ENCODE assay signal across 22 cellular contexts in the genomic region with DNA sequence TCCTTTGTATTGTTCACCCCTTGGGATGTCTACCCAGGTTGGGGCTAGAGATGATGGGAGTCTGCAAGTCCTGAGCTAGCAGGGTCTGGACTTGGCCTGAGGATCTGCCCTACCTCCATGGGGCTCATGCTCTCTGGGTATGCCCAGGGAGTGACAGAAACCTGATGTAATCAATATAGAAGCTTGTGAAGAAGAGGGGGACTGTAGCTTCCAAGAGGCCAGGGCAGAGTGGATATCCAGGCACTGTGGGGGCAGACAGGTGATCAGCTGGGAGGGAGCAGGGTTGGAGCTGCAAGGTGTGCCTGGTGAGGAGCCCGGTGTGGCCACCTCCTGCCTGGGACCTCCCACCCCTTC.
DNase-seq lines count a peak whose midpoint lies in the region; ATAC-seq and TF ChIP-seq lines count a peak whose summit lies in the region.
"Had no signal": no experiment of that assay in that cellular context is flagged by ENCODE, and none has a peak within 500 bp of the region (broad histone marks: within the 10 kb centered on the region; RNA-seq: fewer than 3 reads in every experiment).

No MANE protein-coding gene starts in this region.

- H3K36me3 ChIP-seq in IMR-90 (ENCODE audit: control insufficient read depth, insufficient read depth, low read length): peaks cover 35% of the 10 kb centered on the region

- intact Hi-C loops in IMR-90 (cut with micrococcal nuclease): no loop called here

- no TSS peak for BruUV-seq in IMR-90 (replicated peaks; lab: Mats Ljungman, UMichigan)

- H4K8ac ChIP-seq in IMR-90 (ENCODE audit: low read depth in 2 of 2, low read length in 2 of 2): no peak overlapping the region

- TF ChIP-seq POLR2A in IMR-90 (IDR thresholded peaks at IDR 0.05; ENCODE audit: low read depth, low read length): no peak

- dilution Hi-C loops in IMR-90 (cut with HindIII; ENCODE audit: low sequenced_read_pairs, unreplicated experiment): no loop called here

- no peak overlapping the region for H3K23ac ChIP-seq in IMR-90 (ENCODE audit: low read depth, low read length)

- H3K4me2 ChIP-seq in IMR-90 (ENCODE audit: low read depth, low read length): no peak overlapping the region
- H3K4me2 ChIP-seq: A549 had no signal

- H3K27ac Mint-ChIP-seq in activated naive CD4-positive, alpha-beta T cell treated with anti-CD3 and anti-CD28 coated beads, Interleukin-2, amount 10 ng/mL, durations not matched to agents 7 days and 5 days: peak overlapping the region; percentile 86
- peak overlapping the region; percentile 85 for H3K27ac Mint-ChIP-seq in activated T-helper 17 cell treated with anti-CD3 and anti-CD28 coated beads, Interleukin-2, amount 50 U/mL, for 72 hours
- peak overlapping the region; percentile 78 for H3K27ac Mint-ChIP-seq in neural crest cell (ENCODE audit: unreplicated experiment)
- H3K27ac Mint-ChIP-seq: B cell, CD14-positive monocyte had no signal

- CTCF ChIA-PET in activated naive CD4-positive, alpha-beta T cell treated with anti-CD3 and anti-CD28 coated beads, Interleukin-2, amount 10 ng/mL, durations not matched to agents 7 days and 5 days (lab: Charles Lee): interaction anchor here (0.5 to 0.9 kb wide), 4 partner anchors 13 to 785 kb away, joined by 3 to 4 read pairs (median 3); no protein-coding TSS in a partner anchor
- CTCF ChIA-PET in IMR-90 (lab: Yijun Ruan, JAX): no interaction called here

- H3K4me1 ChIP-seq in IMR-90 (ENCODE audit: control insufficient read depth, insufficient read depth, low read length): no peaks in the 10 kb centered on the region
- H3K4me1 ChIP-seq: A549 had no signal

- H3K4ac ChIP-seq in IMR-90 (ENCODE audit: low read depth, low read length): no peak overlapping the region

- H3K9me3 Mint-ChIP-seq in activated naive CD4-positive, alpha-beta T cell treated with anti-CD3 and anti-CD28 coated beads, Interleukin-2, amount 10 ng/mL, durations not matched to agents 7 days and 5 days: no peaks in the 10 kb centered on the region
- no peaks in the 10 kb centered on the region for H3K9me3 Mint-ChIP-seq in activated T-helper 17 cell treated with anti-CD3 and anti-CD28 coated beads, Interleukin-2, amount 50 U/mL, for 72 hours
- H3K9me3 Mint-ChIP-seq in neural crest cell: peaks cover 3% of the 10 kb centered on the region
- H3K9me3 Mint-ChIP-seq: CD14-positive monocyte had no signal

- H3K79me1 ChIP-seq in IMR-90 (ENCODE audit: low read depth in 1 of 2, low read length in 2 of 2): peaks cover 56 to 91% of the 10 kb centered on the region in 2 experiments

- peaks cover 34% of the 10 kb centered on the region for H3K4me1 Mint-ChIP-seq in activated naive CD4-positive, alpha-beta T cell treated with anti-CD3 and anti-CD28 coated beads, Interleukin-2, amount 10 ng/mL, durations not matched to agents 7 days and 5 days
- peaks cover 7% of the 10 kb centered on the region for H3K4me1 Mint-ChIP-seq in activated T-helper 17 cell treated with anti-CD3 and anti-CD28 coated beads, Interleukin-2, amount 50 U/mL, for 72 hours
- H3K4me1 Mint-ChIP-seq in neural crest cell: peaks cover 16% of the 10 kb centered on the region

- H3K9ac ChIP-seq in IMR-90 (ENCODE audit: low read depth, low read length): no peak overlapping the region

- POLR2A ChIA-PET in IMR-90 (lab: Charles Lee; ENCODE audit: unreplicated experiment): no interaction called here

- in situ Hi-C loops in IMR-90 (cut with MboI; ENCODE audit: low sequenced_read_pairs): no loop called here

- no peak for DNase-seq in activated naive CD4-positive, alpha-beta T cell treated with anti-CD3 and anti-CD28 coated beads, Interleukin-2, amount 10 ng/mL, durations not matched to agents 7 days and 5 days
- no peak for DNase-seq in activated naive CD4-positive, alpha-beta T cell treated with Interleukin-2 at 50 U/mL for 16 hours
- DNase-seq in IMR-90: no peak
- DNase-seq in neural crest cell (ENCODE audit: low read depth, low spot score): no peak
- DNase-seq in NOMO-1 treated with DMSO at 0.1 percent for 48 hours (lab: John Stamatoyannopoulos, UW; ENCODE audit: unreplicated experiment): no peak
- no peak for DNase-seq in COR-L47 (lab: John Stamatoyannopoulos, UW)
- DNase-seq: EL, GF-D8, MM.1S, NCI-H1092, NCI-H1436, NCI-H187 treated with DMSO at 0.1 percent for 48 hours, NCI-H2107, NCI-H446 treated with DMSO at 0.1 percent for 48 hours, NCI-H526 treated with DMSO at 0.1 percent for 48 hours had no signal

- H4K5ac ChIP-seq in IMR-90 (ENCODE audit: low read depth, low read length): no peak overlapping the region

- H2BK120ac ChIP-seq in IMR-90 (ENCODE audit: low read depth, low read length): no peak overlapping the region

- no peak overlapping the region for H2AK9ac ChIP-seq in IMR-90 (replicated peaks; ENCODE audit: low read depth, low read length, poor library complexity)

- TF ChIP-seq RAD21 in IMR-90 (IDR thresholded peaks at IDR 0.05; ENCODE audit: low read length): no peak

- no peak overlapping the region for H2BK5ac ChIP-seq in IMR-90 (ENCODE audit: low read depth, low read length, poor library complexity, severe bottlenecking)

- no peak for ATAC-seq in IMR-90 (ENCODE audit: low read depth)
- ATAC-seq in activated T-helper 17 cell treated with anti-CD3 and anti-CD28 coated beads, Interleukin-2, amount 50 U/mL, for 72 hours (replicated peaks): peak; percentile 15
- ATAC-seq in HG02610 (IDR thresholded peaks at IDR 0.05; ENCODE audit: unreplicated experiment): no peak
- ATAC-seq: A549, K562, Right ventricle myocardium inferior had no signal

- no peaks in the 10 kb centered on the region for H3K36me3 Mint-ChIP-seq in activated naive CD4-positive, alpha-beta T cell treated with anti-CD3 and anti-CD28 coated beads, Interleukin-2, amount 10 ng/mL, durations not matched to agents 7 days and 5 days
- no peaks in the 10 kb centered on the region for H3K36me3 Mint-ChIP-seq in activated T-helper 17 cell treated with anti-CD3 and anti-CD28 coated beads, Interleukin-2, amount 50 U/mL, for 72 hours (ENCODE audit: low read depth)
- H3K36me3 Mint-ChIP-seq in neural crest cell (ENCODE audit: low read depth): peaks cover 6% of the 10 kb centered on the region

- no peak overlapping the region for H3K4me3 Mint-ChIP-seq in activated naive CD4-positive, alpha-beta T cell treated with anti-CD3 and anti-CD28 coated beads, Interleukin-2, amount 10 ng/mL, durations not matched to agents 7 days and 5 days
- peak overlapping the region; percentile 42 for H3K4me3 Mint-ChIP-seq in activated T-helper 17 cell treated with anti-CD3 and anti-CD28 coated beads, Interleukin-2, amount 50 U/mL, for 72 hours
- H3K4me3 Mint-ChIP-seq in neural crest cell: no peak overlapping the region
- H3K4me3 Mint-ChIP-seq: B cell, CD14-positive monocyte had no signal

- no peak overlapping the region for H3K56ac ChIP-seq in IMR-90 (ENCODE audit: extremely low read depth, insufficient read depth, low read length)

- no peaks in the 10 kb centered on the region for H3K9me3 ChIP-seq in IMR-90 (ENCODE audit: control insufficient read depth, insufficient read depth, low read length)
- H3K9me3 ChIP-seq: A549 had no signal

- peaks cover 62% of the 10 kb centered on the region for H4K20me1 ChIP-seq in IMR-90 (ENCODE audit: insufficient read depth, low read length)

- no peaks in the 10 kb centered on the region for H3K27me3 ChIP-seq in IMR-90 (ENCODE audit: control insufficient read depth, insufficient read depth, low read length)

- H4K91ac ChIP-seq in IMR-90 (ENCODE audit: insufficient read depth, low read depth, low read length): no peak overlapping the region

- no peak overlapping the region for H3K14ac ChIP-seq in IMR-90 (replicated peaks; ENCODE audit: low read depth, low read length)

- no peak overlapping the region for H3K18ac ChIP-seq in IMR-90 (ENCODE audit: low read depth, low read length)

- no peak for TF ChIP-seq CTCF in IMR-90 (conservative IDR thresholded peaks at IDR 0.05; ENCODE audit: low read depth, low read length)
- TF ChIP-seq CTCF in neural crest cell (conservative IDR thresholded peaks at IDR 0.05): no peak

- no CpG with 5 or more reads among the region's 1 CpG for WGBS in IMR-90 (ENCODE audit: extremely low coverage in 2 of 2, insufficient read length in 1 of 2), 2 experiments

- H3K4me3 ChIP-seq in IMR-90 (ENCODE audit: insufficient read depth, low read depth, low read length): no peak overlapping the region
- H3K4me3 ChIP-seq: A549, K562 had no signal

- H3K9me1 ChIP-seq in IMR-90 (ENCODE audit: insufficient read depth, low read length): peaks cover 32% of the 10 kb centered on the region

- H2BK15ac ChIP-seq in IMR-90 (ENCODE audit: low read depth, low read length): no peak overlapping the region

- no peak overlapping the region for H2AFZ ChIP-seq in IMR-90 (replicated peaks; ENCODE audit: low read length, poor library complexity)

- H2AK5ac ChIP-seq in IMR-90 (ENCODE audit: low read depth, low read length): peak overlapping the region; percentile 16; the same call in 1 of the 2 replicates

- H3K27ac ChIP-seq in IMR-90 (ENCODE audit: insufficient read depth, low read length): no peak overlapping the region
- H3K27ac ChIP-seq: A549 had no signal

- no peak overlapping the region for H2BK20ac ChIP-seq in IMR-90 (ENCODE audit: low read depth, low read length)

- no peaks in the 10 kb centered on the region for H3K27me3 Mint-ChIP-seq in activated naive CD4-positive, alpha-beta T cell treated with anti-CD3 and anti-CD28 coated beads, Interleukin-2, amount 10 ng/mL, durations not matched to agents 7 days and 5 days
- H3K27me3 Mint-ChIP-seq in activated T-helper 17 cell treated with anti-CD3 and anti-CD28 coated beads, Interleukin-2, amount 50 U/mL, for 72 hours: no peaks in the 10 kb centered on the region
- no peaks in the 10 kb centered on the region for H3K27me3 Mint-ChIP-seq in neural crest cell (ENCODE audit: low read depth)
- H3K27me3 Mint-ChIP-seq: B cell had no signal

TF ChIP-seq in IMR-90, 13 proteins besides CTCF, POLR2A, EP300 and RAD21 (continues in another document):
- TF ChIP-seq SMC3 (IDR thresholded peaks at IDR 0.05; ENCODE audit: low read depth, low read length) (no peak), RFX5 (IDR thresholded peaks at IDR 0.05; ENCODE audit: low read depth, low read length) (no peak), MAZ (IDR thresholded peaks at IDR 0.05; ENCODE audit: borderline replicate concordance, low read depth, low read length) (no peak), NFE2L2 (IDR thresholded peaks at IDR 0.05; ENCODE audit: low read depth, low read length) (no peak), FOS (IDR thresholded peaks at IDR 0.05; ENCODE audit: low read depth, low read length) (no peak), USF2 (IDR thresholded peaks at IDR 0.05; ENCODE audit: low read depth, low read length) (no peak), MAFK (IDR thresholded peaks at IDR 0.05; ENCODE audit: low read depth, low read length) (no peak), BHLHE40 (IDR thresholded peaks at IDR 0.05; ENCODE audit: low read depth, low read length) (no peak)
